In genomic region chr4:10033191-10033881, GRCh38 we compare ENCODE assay signal across 9 cellular contexts. TPM values are rescaled to one million over a fixed set of nuclear protein-coding genes. Genes with fewer than 3 reads are reported as not detected.
DNase-seq lines count a peak whose midpoint lies in the region; ATAC-seq, FAIRE-seq and TF ChIP-seq lines count a peak whose summit lies in the region.
"Had no signal": no experiment of that assay in that cellular context is flagged by ENCODE, and none has a peak within 500 bp of the region (broad histone marks: within the 10 kb centered on the region; RNA-seq: fewer than 3 reads in every experiment).

No MANE protein-coding gene starts in this region.

- H3K9me3 ChIP-seq in HepG2 (ENCODE audit: low read length), result no peaks in the 10 kb centered on the region

- no peaks in the 10 kb centered on the region for H3K27me3 ChIP-seq in HepG2 (ENCODE audit: control insufficient read depth in 1 of 2, insufficient read depth in 2 of 2, low read length in 2 of 2)

- WGBS in HepG2 (ENCODE audit: low lambda C conversion rate), result 82% methylated on average over 14 of the region's 18 CpGs

- TF ChIP-seq CTCF in HepG2 (CRISPR knock-in tag; IDR thresholded peaks at IDR 0.05), result no peak

- no peak for TF ChIP-seq POLR2A in HepG2 (IDR thresholded peaks at IDR 0.05; ENCODE audit: insufficient read depth in 1 of 2, low read depth in 2 of 2, low read length in 2 of 2)

- no peak for TF ChIP-seq EP300 in HepG2 (IDR thresholded peaks at IDR 0.05; ENCODE audit: low read depth in 2 of 2, low read length in 2 of 2)
- no peak for TF ChIP-seq EP300 in HepG2 (CRISPR knock-in tag; IDR thresholded peaks at IDR 0.05; ENCODE audit: borderline replicate concordance)

- H4K20me1 ChIP-seq in HepG2 (ENCODE audit: insufficient read depth, low read length), result no peaks in the 10 kb centered on the region

- H3K4me3 ChIP-seq in HepG2 (replicated peaks in 1 of 3; ENCODE audit: insufficient read depth in 1 of 3, low read depth in 2 of 3, low read length in 3 of 3), result no peak overlapping the region

- no peak for TF ChIP-seq RAD21 in HepG2 (CRISPR knock-in tag; IDR thresholded peaks at IDR 0.05)

- peaks cover 63% of the 10 kb centered on the region for H3K4me1 ChIP-seq in HepG2 (ENCODE audit: insufficient read depth, low read length)

- POLR2A ChIA-PET in HepG2 (lab: Yijun Ruan, JAX), result no interaction called here

- H3K4me2 ChIP-seq in HepG2 (ENCODE audit: low read depth, low read length), result peak overlapping the region; percentile 65

- FAIRE-seq in HepG2 (lab: Jason Lieb, UNC), result no peak

- DNase-seq in A172 (ENCODE audit: low spot score) (peak; percentile 52), astrocyte of the hippocampus (ENCODE audit: low read depth, low spot score) (peak; percentile 36), HepG2 (ENCODE audit: low spot score) (no peak), C1 segment of cervical spinal cord (lab: John Stamatoyannopoulos, UW) (no peak), NCI-H2029 (lab: John Stamatoyannopoulos, UW) (no peak), D341Med (ENCODE audit: low spot score) (no peak)
- DNase-seq: stimulated activated CD4-positive, alpha-beta T cell treated with anti-CD3 and anti-CD28 coated beads, Interleukin-1b, Interleukin-23, amount 100 ng/mL, for 48 hours had no signal

- CTCF ChIA-PET in HepG2 (lab: Yijun Ruan, JAX; ENCODE audit: low intra/inter-chr PET ratio, low total read pairs), result no interaction called here

- H3K36me3 ChIP-seq in HepG2 (replicated peaks in 1 of 2; ENCODE audit: control insufficient read depth in 1 of 2, insufficient read depth in 2 of 2, low read length in 2 of 2), result no peaks in the 10 kb centered on the region

- no peak overlapping the region for H2AFZ ChIP-seq in HepG2 (ENCODE audit: low read length)

- peak; percentile 91 for ATAC-seq in HG03025 (IDR thresholded peaks at IDR 0.05; ENCODE audit: low FRiP score, unreplicated experiment)
- ATAC-seq in HepG2, result peak; percentile 20; the same call in 2 of the 3 replicates
- ATAC-seq in GM18907 (IDR thresholded peaks at IDR 0.05; ENCODE audit: unreplicated experiment), result no peak

- H3K9ac ChIP-seq in HepG2 (ENCODE audit: insufficient read depth, low read depth, low read length), result no peak overlapping the region

- intact Hi-C loops in HepG2 (cut with micrococcal nuclease; ENCODE audit: unreplicated experiment), result no loop called here

- no TSS peak for BruUV-seq in HepG2 (replicated peaks; lab: Mats Ljungman, UMichigan)

- no peaks in the 10 kb centered on the region for H3K79me2 ChIP-seq in HepG2 (ENCODE audit: insufficient read depth, low read length)

- in situ Hi-C loops in HepG2 (cut with HindIII; ENCODE audit: extremely low pct_ligation_motif_present, low pct_unique_long_range_greater_than_20kb), result no loop called here

- H3K27ac ChIP-seq in HepG2 (ENCODE audit: extremely low read length, insufficient read depth, low read length), result no peak overlapping the region

TF ChIP-seq in HepG2, 621 proteins besides CTCF, POLR2A, EP300 and RAD21:
- 0 out of 2 replicates have a peak, but pooled peaks have one; percentile 16 for TF ChIP-seq MBD4 (IDR thresholded peaks at IDR 0.05; ENCODE audit: borderline replicate concordance, low read length)
- 0 out of 2 replicates have a peak, but pooled peaks have one; percentile 2 for TF ChIP-seq ZNF709 (CRISPR knock-in tag; IDR thresholded peaks at IDR 0.05)
- no peak for TF ChIP-seq ZFAT (CRISPR knock-in tag; conservative IDR thresholded peaks at IDR 0.05)

RNA-seq across cellular contexts. Expression of gene SLC2A9, which starts 12.0 kb away (rescaled TPM):
- not detected in 2 replicates for total RNA-seq in A172 (2014; rRNA removed; shearing (Covaris generic))
- 19.9 and 36.2 TPM in 2 replicates for total RNA-seq in HepG2 (2016; rRNA removed; fragmentation: Illumina TruSeq; extraction: Trizol)
- 11.2 and 13.2 TPM in 2 replicates for total RNA-seq in HepG2 (2016; cell fraction: cytosol; rRNA removed; fragmentation: Illumina TruSeq; extraction: Trizol; ENCODE audit: low read depth)
- 20.2 and 36.6 TPM in 2 replicates for total RNA-seq in HepG2 (2016; cell fraction: insoluble cytoplasmic fraction; rRNA removed; fragmentation: Illumina TruSeq; extraction: Trizol)
- 16.6 and 18.8 TPM in 2 replicates for total RNA-seq in HepG2 (2016; cell fraction: membrane; rRNA removed; fragmentation: Illumina TruSeq; extraction: Trizol)
- 46.8 and 63.5 TPM in 2 replicates for total RNA-seq in HepG2 (2016; cell fraction: nucleus; rRNA removed; fragmentation: Illumina TruSeq; extraction: Trizol)
- polyA plus RNA-seq in HepG2 (2011; rRNA removed), result 42.3 and 51.0 TPM in 2 replicates
- 40.4 and 40.5 TPM in 2 replicates for polyA plus RNA-seq in HepG2 (2011; cell fraction: cytosol; rRNA removed)
- 78.3 and 78.9 TPM in 2 replicates for polyA plus RNA-seq in HepG2 (2011; cell fraction: nucleus; rRNA removed)
- 38.0 and 55.5 TPM in 2 replicates for polyA plus RNA-seq in HepG2 (2012)
- 5.7 and 8.5 TPM in 2 replicates for polyA plus RNA-seq in HepG2 (2016; cell fraction: cytosol; fragmentation: Illumina TruSeq; extraction: Trizol; ENCODE audit: low read depth)
- 16.8 and 19.2 TPM in 2 replicates for polyA plus RNA-seq in HepG2 (2016; cell fraction: insoluble cytoplasmic fraction; fragmentation: Illumina TruSeq; extraction: Trizol; ENCODE audit: low read depth)
- polyA plus RNA-seq in HepG2 (2016; cell fraction: membrane; fragmentation: Illumina TruSeq; extraction: Trizol; ENCODE audit: low read depth), result 11.8 and 13.9 TPM in 2 replicates
- 32.8 and 34.3 TPM in 2 replicates for polyA plus RNA-seq in HepG2 (2016; cell fraction: nucleus; fragmentation: Illumina TruSeq; extraction: Trizol; ENCODE audit: insufficient read depth, low read depth)
- polyA minus RNA-seq in HepG2 (2011; rRNA and poly(A)+ RNA removed; ENCODE audit: low replicate concordance), result 0.09 and 127 TPM in 2 replicates
- 35.6 and 44.8 TPM in 2 replicates for polyA minus RNA-seq in HepG2 (2011; cell fraction: cytosol; rRNA and poly(A)+ RNA removed)
- polyA minus RNA-seq in HepG2 (2011; cell fraction: nucleus; rRNA and poly(A)+ RNA removed), result 124 and 142 TPM in 2 replicates

Comparison
In these comparisons a context has a peak if more than half of its experiments do, and no peak if none do; other contexts are left out.
1. DNase-seq: peak in A172 (single experiment) and astrocyte of the hippocampus (single experiment); none in HepG2 (single experiment), C1 segment of cervical spinal cord (0 of 14), NCI-H2029 (single experiment) and D341Med (single experiment).
2. RNA of gene SLC2A9, which starts 12.0 kb away (total RNA-seq): 11.2 to 63.5 TPM in HepG2; not detected in A172; every median in the first group is over 10 times any median in the second.